In the genomic region with DNA sequence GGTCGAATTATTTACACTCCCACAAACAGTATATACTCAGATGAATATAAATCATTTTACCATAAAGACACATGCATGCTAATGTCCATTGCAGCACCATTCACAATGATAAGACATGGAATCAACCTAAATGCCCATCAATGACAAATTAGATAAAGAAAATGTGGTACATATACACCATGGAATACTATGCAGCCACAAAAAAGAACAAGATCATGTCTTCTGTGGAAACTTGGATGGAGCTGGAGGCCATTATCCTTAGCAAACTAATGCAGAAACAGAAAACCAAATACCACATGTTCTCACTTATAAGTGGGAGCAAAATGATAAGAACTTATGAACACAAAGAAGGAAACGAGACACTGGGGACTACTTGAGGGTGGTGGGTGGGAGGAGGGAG, we compare ENCODE assay signal across 4 cellular contexts.
DNase-seq lines count a peak whose midpoint lies in the region; ATAC-seq, FAIRE-seq and TF ChIP-seq lines count a peak whose summit lies in the region.
"Not testable (repeated sequence)": the region's sequence is repeated elsewhere in the genome, so short reads cannot be mapped to it uniquely, and the experiment has no call there.

No MANE protein-coding gene starts in this region.

- H3K4me1 ChIP-seq in HEK293 (ENCODE audit: control insufficient read depth, insufficient read depth, low read length); HepG2 (ENCODE audit: insufficient read depth, low read length): not testable (repeated sequence)
- H3K4me1 ChIP-seq in Loucy (ENCODE audit: insufficient read depth, low read length, poor library complexity, severe bottlenecking) (peaks cover 71% of the 10 kb centered on the region), K562 (replicated peaks in 1 of 2; ENCODE audit: control insufficient read depth in 2 of 2, insufficient read depth in 2 of 2, low read length in 2 of 2) (peaks cover 0 to 13% of the 10 kb centered on the region in 2 experiments; a peak in 3 of 5 replicates)

- peak overlapping the region; percentile 92 for H3K9ac ChIP-seq in Loucy (ENCODE audit: low read depth, low read length, poor library complexity, severe bottlenecking)
- not testable (repeated sequence) for H3K9ac ChIP-seq in K562 (ENCODE audit: insufficient read depth in 1 of 2, low read depth in 2 of 2, low read length in 2 of 2); HepG2 (ENCODE audit: insufficient read depth, low read depth, low read length)

- H3K27ac ChIP-seq in HEK293 (ENCODE audit: extremely low read depth, low read depth, low read length); K562 (ENCODE audit: extremely low read depth, low read depth, low read length); HepG2 (ENCODE audit: extremely low read length, insufficient read depth, low read length): not testable (repeated sequence)

- H3K9me3 ChIP-seq in HEK293 (ENCODE audit: control insufficient read depth, insufficient read depth, low read depth, low read length); K562 (replicated peaks; ENCODE audit: control insufficient read depth, insufficient read depth, low read depth, low read length); HepG2 (ENCODE audit: low read length): not testable (repeated sequence)
- peaks cover 14% of the 10 kb centered on the region for H3K9me3 ChIP-seq in Loucy (ENCODE audit: insufficient read depth, low read depth, low read length)

- H3K36me3 ChIP-seq in HEK293 (ENCODE audit: control insufficient read depth in 2 of 2, insufficient read depth in 1 of 2, low read length in 2 of 2); Loucy (ENCODE audit: insufficient read depth, low read length); K562 (ENCODE audit: control insufficient read depth, insufficient read depth, low read length); HepG2 (replicated peaks in 1 of 2; ENCODE audit: control insufficient read depth in 1 of 2, insufficient read depth in 2 of 2, low read length in 2 of 2): not testable (repeated sequence)

- ATAC-seq in K562, HepG2: not testable (repeated sequence)

- H3K9me1 ChIP-seq in K562 (ENCODE audit: control insufficient read depth, insufficient read depth, low read length), result not testable (repeated sequence)

- not testable (repeated sequence) for H4K20me1 ChIP-seq in Loucy (ENCODE audit: insufficient read depth, low read length, poor library complexity, severe bottlenecking); K562 (replicated peaks; ENCODE audit: control insufficient read depth, insufficient read depth, low read length); HepG2 (ENCODE audit: insufficient read depth, low read length)

- not testable (repeated sequence) for H3K27me3 ChIP-seq in Loucy (ENCODE audit: insufficient read depth, low read length, poor library complexity, severe bottlenecking); K562 (ENCODE audit: control insufficient read depth in 2 of 2, insufficient read depth in 2 of 2, low read length in 2 of 2); HepG2 (ENCODE audit: control insufficient read depth in 1 of 2, insufficient read depth in 2 of 2, low read length in 2 of 2)

- not testable (repeated sequence) for H3K9me2 ChIP-seq in Loucy (replicated peaks; ENCODE audit: low read depth, low read length)

- TF ChIP-seq RAD21 in K562 (CRISPR knock-in tag; conservative IDR thresholded peaks at IDR 0.05 in 1 of 2, IDR thresholded peaks at IDR 0.05 in 1 of 2); HepG2 (CRISPR knock-in tag; IDR thresholded peaks at IDR 0.05): not testable (repeated sequence)

- H3K4me3 ChIP-seq in HEK293 (ENCODE audit: low read depth, low read length); Loucy (ENCODE audit: low read length, poor library complexity, severe bottlenecking); K562; HepG2 (replicated peaks in 1 of 3; ENCODE audit: insufficient read depth in 1 of 3, low read depth in 2 of 3, low read length in 3 of 3): not testable (repeated sequence)

- not testable (repeated sequence) for DNase-seq in K562 (ENCODE audit: extremely low read depth in 1 of 4, low spot score in 3 of 4); HepG2 (ENCODE audit: low spot score)

- FAIRE-seq in K562 (lab: Jason Lieb, UNC); HepG2 (lab: Jason Lieb, UNC): not testable (repeated sequence)

- not testable (repeated sequence) for TF ChIP-seq POLR2A in K562 (conservative IDR thresholded peaks at IDR 0.05); HepG2 (IDR thresholded peaks at IDR 0.05; ENCODE audit: insufficient read depth in 1 of 2, low read depth in 2 of 2, low read length in 2 of 2)

- TF ChIP-seq CTCF in HEK293 (tag by site-specific recombination; IDR thresholded peaks at IDR 0.05); Loucy (conservative IDR thresholded peaks at IDR 0.05; ENCODE audit: low read length); K562 (IDR thresholded peaks at IDR 0.05 in 2 of 3, conservative IDR thresholded peaks at IDR 0.05 in 1 of 3; ENCODE audit: insufficient read depth in 2 of 3, low read depth in 1 of 3, low read length in 3 of 3); HepG2 (CRISPR knock-in tag; IDR thresholded peaks at IDR 0.05): not testable (repeated sequence)

- H3K79me2 ChIP-seq in Loucy (ENCODE audit: insufficient read depth, low read length); K562 (ENCODE audit: control insufficient read depth, insufficient read depth, low read length); HepG2 (ENCODE audit: insufficient read depth, low read length): not testable (repeated sequence)

- H3K4me2 ChIP-seq in Loucy (ENCODE audit: low read depth, low read length, poor library complexity, severe bottlenecking); K562 (ENCODE audit: insufficient read depth, low read length); HepG2 (ENCODE audit: low read depth, low read length): not testable (repeated sequence)

- BruUV-seq in K562 (replicated peaks; lab: Mats Ljungman, UMichigan); HepG2 (replicated peaks; lab: Mats Ljungman, UMichigan): not testable (repeated sequence)

- intact Hi-C loops in K562 (cut with micrococcal nuclease); HepG2 (cut with micrococcal nuclease; ENCODE audit: unreplicated experiment): not testable (repeated sequence)

- CTCF ChIA-PET in HEK293 (lab: Yijun Ruan, JAX), result interaction anchor here (0.7 kb wide), 1 partner anchor 31 kb away, joined by 3 read pairs; no protein-coding TSS in a partner anchor
- CTCF ChIA-PET in K562 (lab: Yijun Ruan, JAX; ENCODE audit: low intra/inter-chr PET ratio); HepG2 (lab: Yijun Ruan, JAX; ENCODE audit: low intra/inter-chr PET ratio, low total read pairs): not testable (repeated sequence)

- not testable (repeated sequence) for H2AFZ ChIP-seq in Loucy (ENCODE audit: low read length); K562 (ENCODE audit: low read depth, low read length); HepG2 (ENCODE audit: low read length)

- POLR2A ChIA-PET in HEK293 (lab: Yijun Ruan, JAX); HepG2 (lab: Yijun Ruan, JAX): not testable (repeated sequence)
- POLR2A ChIA-PET in K562 (lab: Yijun Ruan, JAX), result interaction anchor here (0.8 kb wide), 1 partner anchor 1888 kb away, joined by 3 read pairs; no protein-coding TSS in a partner anchor

- in situ Hi-C loops in K562 (cut with MboI); HepG2 (cut with HindIII; ENCODE audit: extremely low pct_ligation_motif_present, low pct_unique_long_range_greater_than_20kb): not testable (repeated sequence)

- 8% methylated on average over 2 of the region's 2 CpGs for WGBS in K562 (ENCODE audit: insufficient coverage, low coverage, missing lambda C conversion rate)
- 1% methylated on average over 2 of the region's 2 CpGs for whole genome bisulfite sequencing in HepG2 (ENCODE audit: low lambda C conversion rate)

- TF ChIP-seq EP300 in K562 (IDR thresholded peaks at IDR 0.05; ENCODE audit: low read length); HepG2 (IDR thresholded peaks at IDR 0.05; ENCODE audit: low read depth in 2 of 2, low read length in 2 of 2); HepG2 (CRISPR knock-in tag; IDR thresholded peaks at IDR 0.05; ENCODE audit: borderline replicate concordance): not testable (repeated sequence)

- peaks cover 20% of the 10 kb centered on the region for H3F3A ChIP-seq in Loucy (ENCODE audit: low read depth)

TF ChIP-seq in HEK293, 187 proteins besides CTCF, POLR2A, EP300 and RAD21:
- TF ChIP-seq ZNF146 (tag by site-specific recombination; IDR thresholded peaks at IDR 0.05), result peak; percentile 47; the same call in 1 of the 2 replicates

TF ChIP-seq in K562, 482 proteins besides CTCF, POLR2A, EP300 and RAD21:
- TF ChIP-seq ZNF146 (CRISPR knock-in tag; IDR thresholded peaks at IDR 0.05; ENCODE audit: unreplicated experiment) (peak; percentile 93), BCOR (IDR thresholded peaks at IDR 0.05) (0 out of 2 replicates have a peak, but pooled peaks have one; percentile 8)

TF ChIP-seq in HepG2, 621 proteins besides CTCF, POLR2A, EP300 and RAD21:
- TF ChIP-seq, protein P1, sequence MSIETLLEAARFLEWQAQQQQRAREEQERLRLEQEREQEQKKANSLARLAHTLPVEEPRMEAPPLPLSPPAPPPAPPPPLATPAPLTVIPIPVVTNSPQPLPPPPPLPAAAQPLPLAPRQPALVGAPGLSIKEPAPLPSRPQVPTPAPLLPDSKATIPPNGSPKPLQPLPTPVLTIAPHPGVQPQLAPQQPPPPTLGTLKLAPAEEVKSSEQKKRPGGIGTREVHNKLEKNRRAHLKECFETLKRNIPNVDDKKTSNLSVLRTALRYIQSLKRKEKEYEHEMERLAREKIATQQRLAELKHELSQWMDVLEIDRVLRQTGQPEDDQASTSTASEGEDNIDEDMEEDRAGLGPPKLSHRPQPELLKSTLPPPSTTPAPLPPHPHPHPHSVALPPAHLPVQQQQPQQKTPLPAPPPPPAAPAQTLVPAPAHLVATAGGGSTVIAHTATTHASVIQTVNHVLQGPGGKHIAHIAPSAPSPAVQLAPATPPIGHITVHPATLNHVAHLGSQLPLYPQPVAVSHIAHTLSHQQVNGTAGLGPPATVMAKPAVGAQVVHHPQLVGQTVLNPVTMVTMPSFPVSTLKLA (IDR thresholded peaks at IDR 0.05), result peak; percentile 9; the same call in 1 of the 2 replicates
